ENCODE assay signal across 12 cellular contexts in the genomic region with DNA sequence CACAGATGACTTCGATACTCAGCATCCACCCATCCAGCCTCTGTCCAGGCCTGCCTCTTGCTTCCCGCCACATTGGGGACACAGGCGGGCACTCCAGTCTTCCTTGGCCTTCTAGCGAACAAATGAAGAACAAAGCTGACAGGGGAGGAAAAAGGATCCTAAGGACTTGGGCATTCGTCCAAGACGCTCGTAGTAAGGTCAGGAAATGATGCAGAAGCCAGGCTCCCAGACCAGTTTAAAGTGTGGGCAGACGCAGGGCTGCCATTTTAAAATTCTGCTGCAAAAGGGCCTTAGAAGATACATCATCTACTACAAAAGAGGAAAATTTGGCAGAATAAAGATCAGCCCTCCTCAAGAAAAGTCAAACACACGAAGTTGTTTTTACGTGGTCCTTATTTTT. TPM values are rescaled to one million over a fixed set of nuclear protein-coding genes. Genes with fewer than 3 reads are reported as not detected.
DNase-seq lines count a peak whose midpoint lies in the region; ATAC-seq and TF ChIP-seq lines count a peak whose summit lies in the region.
"Had no signal": no experiment of that assay in that cellular context is flagged by ENCODE, and none has a peak within 500 bp of the region (broad histone marks: within the 10 kb centered on the region; RNA-seq: fewer than 3 reads in every experiment).

No MANE protein-coding gene starts in this region.

- peaks cover 25% of the 10 kb centered on the region for H3K4me1 Mint-ChIP-seq in HFFc6 (ENCODE audit: low read depth)

- H3K4me1 ChIP-seq in heart right ventricle (peaks cover 24 to 70% (median 46%) of the 10 kb centered on the region in 9 donors), smooth muscle cell (ENCODE audit: low read depth) (peaks cover under 1% of the 10 kb centered on the region)

- H3K79me2 ChIP-seq in smooth muscle cell (ENCODE audit: low read depth): peaks cover 6% of the 10 kb centered on the region

- H3K36me3 ChIP-seq in heart right ventricle (peaks cover 0 to 24% (median 0%) of the 10 kb centered on the region in 9 donors), smooth muscle cell (ENCODE audit: low read depth) (no peaks in the 10 kb centered on the region)

- peak in 7 of 8 donors; percentile 3 to 23 (median 9) for ATAC-seq in heart right ventricle
- no peak for ATAC-seq in activated CD4-positive, CD25-positive, alpha-beta regulatory T cell treated with anti-CD3 and anti-CD28 coated beads, Interleukin-2, amount 50 U/mL, for 24 hours
- ATAC-seq in HG03378 (IDR thresholded peaks at IDR 0.05; ENCODE audit: unreplicated experiment): no peak
- ATAC-seq: GM12878; stimulated activated memory B cell treated with anti-CD40 and anti-IgM and Interleukin-4, amounts not matched to agents 10 μg/mL and 1 μg/mL and 100 μg/mL, for 72 hours had no signal

- H3F3A ChIP-seq in smooth muscle cell (ENCODE audit: low read depth): peaks cover 21% of the 10 kb centered on the region

- peaks cover 3% of the 10 kb centered on the region for H4K20me1 ChIP-seq in smooth muscle cell (ENCODE audit: low read depth)

- H3K27me3 Mint-ChIP-seq in HFFc6 (ENCODE audit: insufficient read depth): no peaks in the 10 kb centered on the region
- H3K27me3 Mint-ChIP-seq: activated B cell treated with CpG ODN at 0.5 μM for 24 hours; stimulated activated memory B cell treated with anti-CD40 and anti-IgM and Interleukin-4, amounts not matched to agents 10 μg/mL and 1 μg/mL and 100 μg/mL, for 72 hours had no signal

- H3K9me3 Mint-ChIP-seq in HFFc6: no peaks in the 10 kb centered on the region
- H3K9me3 Mint-ChIP-seq: activated B cell treated with CpG ODN at 0.5 μM for 24 hours; stimulated activated memory B cell treated with anti-CD40 and anti-IgM and Interleukin-4, amounts not matched to agents 10 μg/mL and 1 μg/mL and 100 μg/mL, for 72 hours had no signal

- DNase-seq in HFFc6 (no peak), amniotic epithelial cell (ENCODE audit: low read depth) (peak; percentile 11), heart right ventricle (peak in 1 of 2 donors; percentile 36), smooth muscle cell (lab: John Stamatoyannopoulos, UW; ENCODE audit: unreplicated experiment) (no peak), UCSD-AML1 (lab: John Stamatoyannopoulos, UW; ENCODE audit: unreplicated experiment) (no peak), MV-4-11 (lab: John Stamatoyannopoulos, UW) (no peak)
- DNase-seq: activated B cell treated with CpG ODN at 0.5 μM for 24 hours; stimulated activated CD4-positive, alpha-beta T cell treated with anti-CD3 and anti-CD28 coated beads, Interleukin-15, amount 100 ng/mL, for 24 hours had no signal

- no peak for TF ChIP-seq CTCF in HFFc6 (IDR thresholded peaks at IDR 0.05)
- TF ChIP-seq CTCF in heart right ventricle (IDR thresholded peaks at IDR 0.05): no peak
- no peak for TF ChIP-seq CTCF in smooth muscle cell (IDR thresholded peaks at IDR 0.05; ENCODE audit: borderline replicate concordance, insufficient read depth, poor library complexity, severe bottlenecking)

- peak overlapping the region; percentile 42; the same call in 1 of the 2 replicates for H3K4me3 Mint-ChIP-seq in HFFc6
- H3K4me3 Mint-ChIP-seq: activated B cell treated with CpG ODN at 0.5 μM for 24 hours; stimulated activated memory B cell treated with anti-CD40 and anti-IgM and Interleukin-4, amounts not matched to agents 10 μg/mL and 1 μg/mL and 100 μg/mL, for 72 hours had no signal

- 26 to 32% methylated on average over 10 of the region's 10 CpGs for WGBS in heart right ventricle, 2 donors
- WGBS in smooth muscle cell (ENCODE audit: low lambda C conversion rate): 46% methylated on average over 10 of the region's 10 CpGs

- peak overlapping the region; percentile 59 for H3K4me2 ChIP-seq in smooth muscle cell

- peak overlapping the region; percentile 20 for H2AFZ ChIP-seq in smooth muscle cell (ENCODE audit: low read depth)

- intact Hi-C loops in heart right ventricle (cut with DNase I): loop anchor here in 2 of 10 donors (5.0 to 10.0 kb wide), 2 partner anchors 54 to 527 kb away; a partner anchor contains a TSS

- H3K9me3 ChIP-seq in heart right ventricle (no peaks in the 10 kb centered on the region), smooth muscle cell (replicated peaks; ENCODE audit: low read depth) (no peaks in the 10 kb centered on the region)

- peak overlapping the region; percentile 79 to 92 (median 84) for H3K27ac ChIP-seq in heart right ventricle
- peak overlapping the region; percentile 91 for H3K27ac ChIP-seq in smooth muscle cell (ENCODE audit: low read depth)

- H3K27me3 ChIP-seq in heart right ventricle: no peaks in the 10 kb centered on the region
- H3K27me3 ChIP-seq in smooth muscle cell (ENCODE audit: low read depth): no peaks in the 10 kb centered on the region

- H3K36me3 Mint-ChIP-seq in HFFc6 (ENCODE audit: low read depth): peaks cover 5% of the 10 kb centered on the region; the same call in 1 of the 2 replicates

- H3K4me3 ChIP-seq in heart right ventricle (no peak overlapping the region), smooth muscle cell (no peak overlapping the region)
- H3K4me3 ChIP-seq: GM12878 had no signal

- peak overlapping the region; percentile 84 for H3K27ac Mint-ChIP-seq in HFFc6
- H3K27ac Mint-ChIP-seq: activated B cell treated with CpG ODN at 0.5 μM for 24 hours; stimulated activated memory B cell treated with anti-CD40 and anti-IgM and Interleukin-4, amounts not matched to agents 10 μg/mL and 1 μg/mL and 100 μg/mL, for 72 hours had no signal

- H3K9ac ChIP-seq in smooth muscle cell (ENCODE audit: low read depth): peak overlapping the region; percentile 29

RNA-seq across cellular contexts. Expression of a gene that starts 5.9 kb away (rescaled TPM):
- total RNA-seq in HFFc6 (2021; fragmentation: NEBNext Ultra II Directional; extraction: Animal tissue kit (Norgen Biotek cat#: 25700)): 10 to 100 TPM in 2 of 6 experiments, 1 to 10 TPM in 4; 8.6 to 11.5 (median 9.8) TPM
- 10 to 100 TPM in 4 of 10 donors, 1 to 10 TPM in 6; 8.3 to 11.7 (median 9.9) TPM for total RNA-seq in heart right ventricle
- 10 to 100 TPM in 1 of 2 donors, 1 to 10 TPM in 1; 7.7 to 10.7 TPM for polyA plus RNA-seq in heart right ventricle
- total RNA-seq in smooth muscle cell: 13.5 and 16.7 TPM in 2 replicates
- 29.7 and 33.5 TPM in 2 replicates for polyA plus RNA-seq in smooth muscle cell

RNA-seq across cellular contexts. Expression of a gene that starts 32.2 kb away (rescaled TPM):
- 100 to 1,000 TPM in 3 of 6 experiments, 10 to 100 TPM in 3; 90.4 to 104 (median 100.0) TPM for total RNA-seq in HFFc6 (2021; fragmentation: NEBNext Ultra II Directional; extraction: Animal tissue kit (Norgen Biotek cat#: 25700))
- total RNA-seq in heart right ventricle (100 to 1,000 TPM in 5 of 10 donors, 10 to 100 TPM in 5; 70.2 to 178 (median 97.2) TPM), smooth muscle cell (59.1 and 60.6 TPM in 2 replicates)
- polyA plus RNA-seq in heart right ventricle (100 to 1,000 TPM in 1 of 2 donors, 10 to 100 TPM in 1; 38.6 to 112 TPM), smooth muscle cell (71.7 and 81.9 TPM in 2 replicates)

RNA-seq across cellular contexts. Expression of a gene that starts 55.8 kb away (rescaled TPM):
- total RNA-seq in HFFc6 (2021; fragmentation: NEBNext Ultra II Directional; extraction: Animal tissue kit (Norgen Biotek cat#: 25700)): 1 to 10 TPM; 1.4 to 5.4 (median 1.6) TPM
- 10 to 100 TPM; 14.7 to 32.9 (median 24.0) TPM for total RNA-seq in heart right ventricle
- 1 to 10 TPM; 8.6 to 9.2 TPM for polyA plus RNA-seq in heart right ventricle
- 1.3 and 2.0 TPM in 2 replicates for total RNA-seq in smooth muscle cell
- 3.2 and 3.9 TPM in 2 replicates for polyA plus RNA-seq in smooth muscle cell

Comparison
In these comparisons a context has a peak if more than half of its experiments do, and no peak if none do; other contexts are left out.
1. ATAC-seq: peak in heart right ventricle (7 of 8); none in activated CD4-positive, CD25-positive, alpha-beta regulatory T cell treated with anti-CD3 and anti-CD28 coated beads, Interleukin-2, amount 50 U/mL, for 24 hours (0 of 2) and HG03378 (single experiment).